9 cellular contexts compared by ENCODE assay signal in genomic region chr1:28091043-28091781, GRCh38. TPM values are rescaled to one million over a fixed set of nuclear protein-coding genes. Genes with fewer than 3 reads are reported as not detected.
DNase-seq lines count a peak whose midpoint lies in the region; ATAC-seq, FAIRE-seq and TF ChIP-seq lines count a peak whose summit lies in the region.
"Had no signal": no experiment of that assay in that cellular context is flagged by ENCODE, and none has a peak within 500 bp of the region (broad histone marks: within the 10 kb centered on the region; RNA-seq: fewer than 3 reads in every experiment).

No MANE protein-coding gene starts in this region.

- ATAC-seq in GM12878 = peak; percentile 15
- ATAC-seq in GM21423 (IDR thresholded peaks at IDR 0.05; ENCODE audit: unreplicated experiment) = no peak

- no peak overlapping the region for H3K9ac ChIP-seq in GM12878 (ENCODE audit: control insufficient read depth, insufficient read depth, low read length)
- H3K9ac ChIP-seq: BLaER1 had no signal

- H3K4me1 ChIP-seq in GM12878 (ENCODE audit: control insufficient read depth, insufficient read depth, low read length) = peaks cover 14% of the 10 kb centered on the region

- no peak for TF ChIP-seq EP300 in GM12878 (IDR thresholded peaks at IDR 0.05; ENCODE audit: borderline replicate concordance in 1 of 2, control insufficient read depth in 1 of 2, low read depth in 2 of 2, low read length in 2 of 2)

- H4K20me1 ChIP-seq in GM12878 (ENCODE audit: control insufficient read depth, insufficient read depth) = no peaks in the 10 kb centered on the region

- WGBS in GM12878 (ENCODE audit: insufficient coverage, insufficient replicate concordance, low lambda C conversion rate, missing lambda C conversion rate) = under 1% methylated on average over 6 of the region's 6 CpGs

- peak; percentile 98 for TF ChIP-seq RAD21 in GM12878 (IDR thresholded peaks at IDR 0.05; ENCODE audit: insufficient read depth, low read depth, low read length)

- H3K27ac ChIP-seq in GM12878 (ENCODE audit: control insufficient read depth, insufficient read depth) = no peak overlapping the region
- H3K27ac ChIP-seq: BLaER1 had no signal

- TF ChIP-seq POLR2A in GM12878 (IDR thresholded peaks at IDR 0.05; ENCODE audit: low read depth, low read length) = no peak

- no peaks in the 10 kb centered on the region for H3K36me3 ChIP-seq in GM12878 (ENCODE audit: control insufficient read depth in 2 of 2, insufficient read depth in 2 of 2, low read length in 1 of 2)
- H3K36me3 ChIP-seq: BLaER1 had no signal

- POLR2A ChIA-PET in GM12878 (lab: Charles Lee) = interaction anchor here (0.6 to 3.3 kb wide), 19 partner anchors 14 to 217 kb away, joined by 3 to 28 read pairs (median 6); partner anchors contain the start of gene PTAFR

- intact Hi-C loops in GM12878 (cut with micrococcal nuclease; ENCODE audit: unreplicated experiment) = loop anchor here (1.0 to 2.0 kb wide), 6 partner anchors 22 to 118 kb away; no protein-coding TSS in a partner anchor

- peak; percentile 81 to 94 (median 81); a peak in 5 of 6 replicates for TF ChIP-seq CTCF in GM12878 (IDR thresholded peaks at IDR 0.05 in 2 of 3, conservative IDR thresholded peaks at IDR 0.05 in 1 of 3; ENCODE audit: control insufficient read depth in 2 of 3, extremely low read depth in 1 of 3, insufficient read depth in 1 of 3, low read depth in 3 of 3, low read length in 3 of 3)

- RAD21 ChIA-PET in GM12878 (lab: Charles Lee; ENCODE audit: unreplicated experiment) = interaction anchor here (0.6 to 10.4 kb wide), 37 partner anchors 10 to 955 kb away, joined by 3 to 207 read pairs (median 5); partner anchors contain the start of genes ATP5IF1 and PTAFR

- peak overlapping the region; percentile 76 for H2AFZ ChIP-seq in GM12878 (ENCODE audit: control insufficient read depth, low read depth, low read length)

- no TSS peak for BruUV-seq in GM12878 (replicated peaks; lab: Mats Ljungman, UMichigan)

- peaks cover 23% of the 10 kb centered on the region for H3K79me2 ChIP-seq in GM12878 (ENCODE audit: control insufficient read depth, insufficient read depth, low read length)

- DNase-seq in DMS 273 (lab: John Stamatoyannopoulos, UW; ENCODE audit: unreplicated experiment) (peak; percentile 81), DMS 273 treated with DMSO at 0.1 percent for 48 hours (lab: John Stamatoyannopoulos, UW) (no peak), NCI-H2107 treated with DMSO at 0.1 percent for 48 hours (lab: John Stamatoyannopoulos, UW; ENCODE audit: unreplicated experiment) (peak; percentile 79), GM12878 (ENCODE audit: low read depth, low spot score) (peak; percentile 65), iris pigment epithelial cell (ENCODE audit: low read depth) (peak; percentile 68)
- peak; percentile 84 to 89 for DNase-seq in stimulated activated CD4-positive, alpha-beta T cell treated with anti-CD3 and anti-CD28 coated beads, Interleukin-2, amount 100 ng/mL, for 24 hours

- H3K9me3 ChIP-seq in GM12878 (replicated peaks; ENCODE audit: control insufficient read depth, insufficient read depth, low read length) = no peaks in the 10 kb centered on the region
- H3K9me3 ChIP-seq: BLaER1 had no signal

- H3K4me3 ChIP-seq in GM12878 = no peak overlapping the region
- H3K4me3 ChIP-seq: BLaER1 had no signal

- FAIRE-seq in TTC549 (lab: Jason Lieb, UNC) (peak; percentile 32), GM12878 (lab: Jason Lieb, UNC) (no peak)

- in situ Hi-C loops in GM12878 (cut with MboI) = loop anchor here (5.0 kb wide), 1 partner anchor 116 kb away; no protein-coding TSS in a partner anchor

- SMC1A ChIA-PET in GM12878 (lab: Charles Lee; ENCODE audit: uncharacterized antibody, unreplicated experiment) = interaction anchor here (0.7 to 14.0 kb wide), 44 partner anchors 10 to 786 kb away, joined by 3 to 445 read pairs (median 5); partner anchors contain the start of gene PTAFR

- H3K27me3 ChIP-seq in GM12878 (replicated peaks in 1 of 2; ENCODE audit: control insufficient read depth in 2 of 2, insufficient read depth in 2 of 2, low read length in 1 of 2) = no peaks in the 10 kb centered on the region
- H3K27me3 ChIP-seq: BLaER1 had no signal

- CTCF ChIA-PET in GM12878 (lab: Yijun Ruan, JAX) = interaction anchor here (0.6 to 10.2 kb wide), 40 partner anchors 10 to 237 kb away, joined by 3 to 317 read pairs (median 6); partner anchors contain the start of genes ATP5IF1, MED18 and PTAFR

- no peak overlapping the region; the same call in 1 of the 2 replicates for H3K4me2 ChIP-seq in GM12878 (ENCODE audit: control insufficient read depth, insufficient read depth)
- H3K4me2 ChIP-seq: BLaER1 had no signal

TF ChIP-seq in GM12878, 131 proteins besides CTCF, POLR2A, EP300 and RAD21 (continues in another document):
- TF ChIP-seq POU2F2 (IDR thresholded peaks at IDR 0.05; ENCODE audit: borderline replicate concordance, low read depth, low read length) (peak; percentile 80; the same call in 1 of the 3 replicates), TCF7 (IDR thresholded peaks at IDR 0.05; ENCODE audit: borderline replicate concordance) (no peak), SIN3A (IDR thresholded peaks at IDR 0.05; ENCODE audit: low read depth, low read length) (no peak), ZNF207 (IDR thresholded peaks at IDR 0.05; ENCODE audit: borderline replicate concordance) (peak; percentile 34; the same call in 1 of the 2 replicates), CHD2 (IDR thresholded peaks at IDR 0.05; ENCODE audit: borderline replicate concordance, low read depth, low read length) (no peak), CEBPB (IDR thresholded peaks at IDR 0.05; ENCODE audit: borderline replicate concordance in 1 of 2, low read depth in 2 of 2, low read length in 2 of 2) (no peak), IRF3 (IDR thresholded peaks at IDR 0.05) (no peak), MEF2A (IDR thresholded peaks at IDR 0.05; ENCODE audit: insufficient read depth, low read depth, low read length) (0 out of 2 replicates have a peak, but pooled peaks have one; percentile 24), FOXM1 (IDR thresholded peaks at IDR 0.05; ENCODE audit: low read depth, low read length) (peak; percentile 68; the same call in 1 of the 2 replicates), EZH2 (IDR thresholded peaks at IDR 0.05; ENCODE audit: borderline replicate concordance, control insufficient read depth, low read depth, low read length) (no peak), SPI1 (IDR thresholded peaks at IDR 0.05; ENCODE audit: borderline replicate concordance, insufficient read depth, low read depth, low read length) (no peak), ZSCAN29 (IDR thresholded peaks at IDR 0.05) (no peak), NRF1 (conservative IDR thresholded peaks at IDR 0.05; ENCODE audit: low read depth, low read length) (no peak), KLF5 (IDR thresholded peaks at IDR 0.05; ENCODE audit: partially characterized antibody) (no peak), BACH1 (IDR thresholded peaks at IDR 0.05; ENCODE audit: borderline replicate concordance) (no peak), CBX3 (IDR thresholded peaks at IDR 0.05; ENCODE audit: borderline replicate concordance, low read depth) (no peak)

RNA-seq across cellular contexts. Expression of gene EYA3, which starts 2.8 kb away (rescaled TPM):
- 62.1 and 81.3 TPM in 2 replicates for total RNA-seq in GM12878 (2013; cell fraction: nucleolus; rRNA removed)
- total RNA-seq in GM12878 (2014; rRNA removed) (18.3 and 19.0 TPM in 2 replicates), GM12878 (2014; rRNA removed; fragmentation: Illumina TruSeq; extraction: Trizol) (28.1 and 28.2 TPM in 2 replicates), GM12878 (2021) (28.5 and 29.6 TPM in 2 replicates)
- 8.9 TPM for polyA plus RNA-seq in GM12878 (2011; ENCODE audit: low read depth)
- polyA plus RNA-seq in GM12878 (2011; rRNA removed) (46.6 and 48.9 TPM in 2 replicates), GM12878 (2014; fragmentation: Illumina TruSeq; extraction: Trizol) (28.1 and 33.0 TPM in 2 replicates), GM12878 (2014; fragmentation: Nextera tagmentation; extraction: Ambion mirVana) (10 to 100 TPM; 13.0 to 15.6 TPM), GM12878 (2014; rRNA removed) (19.8 and 20.1 TPM in 2 replicates), GM12878 (2016; fragmentation: Nextera tagmentation; extraction: Ambion mirVana) (10 to 100 TPM; 22.6 to 24.2 TPM)
- polyA plus RNA-seq in GM12878 (2011; cell fraction: cytosol; rRNA removed) = 24.4 and 27.3 TPM in 2 replicates
- polyA plus RNA-seq in GM12878 (2011; cell fraction: nucleus; rRNA removed) = 26.8 and 29.1 TPM in 2 replicates
- 12.3 and 13.9 TPM in 2 replicates for polyA plus RNA-seq in GM12878 (2012)
- polyA minus RNA-seq in GM12878 (2011; rRNA and poly(A)+ RNA removed) = 62.8 and 90.9 TPM in 2 replicates
- 14.4 and 18.8 TPM in 2 replicates for polyA minus RNA-seq in GM12878 (2011; cell fraction: cytosol; rRNA and poly(A)+ RNA removed)
- polyA minus RNA-seq in GM12878 (2011; cell fraction: nucleus; rRNA and poly(A)+ RNA removed) = 27.7 and 28.5 TPM in 2 replicates
